ENCODE assay signal across 7 cellular contexts in the genomic region with DNA sequence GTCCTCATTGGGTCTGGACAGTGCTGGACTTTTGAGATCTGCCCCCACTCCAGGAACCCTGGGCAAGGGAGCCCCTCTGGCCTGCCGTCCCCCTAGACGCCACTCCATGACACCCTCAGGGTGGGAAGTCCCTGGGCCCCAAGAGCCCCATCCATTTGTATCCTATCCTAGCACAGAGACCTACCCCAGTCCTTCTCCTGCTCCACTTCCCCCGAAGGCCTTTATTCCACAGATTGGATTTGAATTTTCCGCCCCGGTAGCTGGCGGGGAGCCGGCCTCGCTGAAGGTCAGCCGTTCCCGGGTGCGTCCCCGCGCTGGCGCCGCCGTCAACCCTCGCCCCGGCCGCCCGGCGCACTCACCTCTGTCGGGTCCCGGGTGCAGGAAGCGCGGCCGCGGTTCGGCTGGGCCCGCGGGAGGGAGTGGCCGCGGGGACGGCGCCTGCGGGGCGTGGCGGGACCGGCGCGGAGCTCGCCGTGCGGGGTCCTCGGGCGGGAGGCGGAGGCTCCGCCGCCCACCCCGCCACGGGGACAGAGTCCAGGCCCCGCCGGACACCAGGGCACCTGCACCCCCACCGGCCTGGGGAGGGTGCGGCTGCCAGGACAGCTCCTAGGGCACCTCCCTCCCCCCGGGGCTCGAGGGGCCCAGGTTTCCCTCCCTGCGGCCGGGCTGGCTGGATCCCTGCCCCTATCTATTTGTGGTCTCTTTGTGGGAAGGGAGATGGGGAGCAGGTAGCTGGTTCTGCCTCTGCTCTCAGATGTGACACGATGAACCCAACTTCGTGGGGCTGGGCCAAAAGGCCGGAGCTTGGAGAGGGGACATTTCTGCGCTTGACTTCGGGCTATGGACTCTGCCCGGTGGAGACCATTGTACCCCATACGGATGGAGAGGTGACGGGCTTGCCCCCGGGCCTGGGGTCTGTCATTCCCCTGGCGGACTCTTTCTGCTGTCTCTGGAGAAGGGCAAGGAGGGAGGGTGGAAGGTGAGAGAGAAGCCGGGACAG. TPM values are rescaled to one million over a fixed set of nuclear protein-coding genes. Genes with fewer than 3 reads are reported as not detected.
DNase-seq lines count a peak whose midpoint lies in the region; TF ChIP-seq lines count a peak whose summit lies in the region.

No MANE protein-coding gene starts in this region.

- no peak for TF ChIP-seq CTCF in smooth muscle cell (IDR thresholded peaks at IDR 0.05; ENCODE audit: borderline replicate concordance, insufficient read depth, poor library complexity, severe bottlenecking)

- H3K36me3 ChIP-seq in HUES64 (ENCODE audit: insufficient read depth, low read length) (no peaks in the 10 kb centered on the region), iPS-15b (ENCODE audit: control insufficient read depth, insufficient read depth, low read length) (no peaks in the 10 kb centered on the region), smooth muscle cell (ENCODE audit: low read depth) (no peaks in the 10 kb centered on the region)

- WGBS in HUES64: 10% methylated on average over 69 of the region's 69 CpGs
- 15% methylated on average over 57 of the region's 69 CpGs for WGBS in smooth muscle cell (ENCODE audit: low lambda C conversion rate)

- H3F3A ChIP-seq in smooth muscle cell (ENCODE audit: low read depth): no peaks in the 10 kb centered on the region

- DNase-seq in activated naive CD8-positive, alpha-beta T cell treated with anti-CD3 and anti-CD28 coated beads for 36 hours: peak; percentile 51
- no peak for DNase-seq in smooth muscle cell (lab: John Stamatoyannopoulos, UW; ENCODE audit: unreplicated experiment)
- no peak for DNase-seq in DMS114 treated with DMSO at 0.1 percent for 48 hours (lab: John Stamatoyannopoulos, UW; ENCODE audit: unreplicated experiment)
- DNase-seq in NCI-H345 (lab: John Stamatoyannopoulos, UW): no peak
- no peak for DNase-seq in cerebellum (ENCODE audit: low spot score)

- H3K79me2 ChIP-seq in smooth muscle cell (ENCODE audit: low read depth): no peaks in the 10 kb centered on the region

- H3K27me3 ChIP-seq in HUES64 (ENCODE audit: insufficient read depth, low read length) (peaks cover 31% of the 10 kb centered on the region), iPS-15b (ENCODE audit: control insufficient read depth, insufficient read depth, low read length) (peaks cover 25% of the 10 kb centered on the region), smooth muscle cell (ENCODE audit: low read depth) (peaks cover 25% of the 10 kb centered on the region)

- H3K4me2 ChIP-seq in smooth muscle cell: peak overlapping the region; percentile 87

- H3K27ac Mint-ChIP-seq in activated naive CD8-positive, alpha-beta T cell treated with anti-CD3 and anti-CD28 coated beads for 36 hours: peak overlapping the region; percentile 30

- H2AFZ ChIP-seq in smooth muscle cell (ENCODE audit: low read depth): peak overlapping the region; percentile 62

- peak overlapping the region; percentile 44 for H3K4me3 ChIP-seq in HUES64 (ENCODE audit: low read length)
- H3K4me3 ChIP-seq in iPS-15b (ENCODE audit: low read depth, low read length): peak overlapping the region; percentile 45
- H3K4me3 ChIP-seq in smooth muscle cell: peak overlapping the region; percentile 45

- peaks cover 1% of the 10 kb centered on the region for H3K9me3 Mint-ChIP-seq in activated naive CD8-positive, alpha-beta T cell treated with anti-CD3 and anti-CD28 coated beads for 36 hours

- H3K27ac ChIP-seq in HUES64 (ENCODE audit: low read depth, low read length) (no peak overlapping the region), smooth muscle cell (ENCODE audit: low read depth) (no peak overlapping the region)

- H3K9me3 ChIP-seq in HUES64 (ENCODE audit: insufficient read depth, low read depth, low read length): no peaks in the 10 kb centered on the region
- H3K9me3 ChIP-seq in iPS-15b (ENCODE audit: control insufficient read depth, insufficient read depth, low read length): no peaks in the 10 kb centered on the region
- H3K9me3 ChIP-seq in smooth muscle cell (replicated peaks; ENCODE audit: low read depth): no peaks in the 10 kb centered on the region

- H3K4me1 ChIP-seq in HUES64 (ENCODE audit: insufficient read depth, low read length) (no peaks in the 10 kb centered on the region), iPS-15b (ENCODE audit: control insufficient read depth, insufficient read depth, low read length) (no peaks in the 10 kb centered on the region), smooth muscle cell (ENCODE audit: low read depth) (peaks cover 3% of the 10 kb centered on the region)

- H3K4me3 Mint-ChIP-seq in activated naive CD8-positive, alpha-beta T cell treated with anti-CD3 and anti-CD28 coated beads for 36 hours: peak overlapping the region; percentile 65

- H3K27me3 Mint-ChIP-seq in activated naive CD8-positive, alpha-beta T cell treated with anti-CD3 and anti-CD28 coated beads for 36 hours: no peaks in the 10 kb centered on the region

- peak overlapping the region; percentile 36; the same call in 1 of the 2 replicates for H3K9ac ChIP-seq in HUES64 (ENCODE audit: low read depth, low read length)
- H3K9ac ChIP-seq in iPS-15b (ENCODE audit: low read depth, low read length): no peak overlapping the region
- no peak overlapping the region for H3K9ac ChIP-seq in smooth muscle cell (ENCODE audit: low read depth)

- peaks cover 18% of the 10 kb centered on the region for H3K36me3 Mint-ChIP-seq in activated naive CD8-positive, alpha-beta T cell treated with anti-CD3 and anti-CD28 coated beads for 36 hours

- H4K20me1 ChIP-seq in smooth muscle cell (ENCODE audit: low read depth): no peaks in the 10 kb centered on the region

- H3K4me1 Mint-ChIP-seq in activated naive CD8-positive, alpha-beta T cell treated with anti-CD3 and anti-CD28 coated beads for 36 hours: peaks cover 49% of the 10 kb centered on the region

RNA-seq across cellular contexts. Expression of a gene that starts 19.9 kb away (rescaled TPM):
- 0.15 TPM for polyA plus RNA-seq in HUES64 (2013, experiment 1 of 2)
- 0.25 TPM for polyA plus RNA-seq in HUES64 (2013, experiment 2 of 2)
- 10 to 100 TPM; 14.0 to 14.4 TPM for total RNA-seq in activated naive CD8-positive, alpha-beta T cell treated with anti-CD3 and anti-CD28 coated beads for 36 hours
- 2.6 and 4.4 TPM in 2 replicates for total RNA-seq in smooth muscle cell
- 2.9 and 3.2 TPM in 2 replicates for polyA plus RNA-seq in smooth muscle cell
- 5.8 TPM for total RNA-seq in cerebellum
